In genomic region chr20:59745716-59746115, GRCh38 we compare ENCODE assay signal across 9 cellular contexts.
"Had no signal": no experiment of that assay in that cellular context is flagged by ENCODE, and none has a peak within 500 bp of the region (broad histone marks: within the 10 kb centered on the region; RNA-seq: fewer than 3 reads in every experiment).

No MANE protein-coding gene starts in this region.

- H3K4me1 ChIP-seq: HAP-1 had no signal

- H3K9me3 ChIP-seq: HAP-1 had no signal

- FAIRE-seq: HepG2 had no signal

- H3K36me3 ChIP-seq: HAP-1 had no signal

- H3K27ac Mint-ChIP-seq: HFFc6 had no signal

- H3K9ac ChIP-seq: GM23248 had no signal

- H3K27ac ChIP-seq: GM23248 had no signal

- DNase-seq: GM23248, GOT3, H7, HFFc6, KG1 had no signal

- H3K36me3 Mint-ChIP-seq: IgD-negative memory B cell had no signal

- H3K4me3 Mint-ChIP-seq: HFFc6, IgD-negative memory B cell had no signal

- H2AFZ ChIP-seq: GM23248 had no signal

- H3K4me3 ChIP-seq: GM23248, HAP-1 had no signal

- ATAC-seq: HCT116, HepG2 had no signal
